In the genomic region with DNA sequence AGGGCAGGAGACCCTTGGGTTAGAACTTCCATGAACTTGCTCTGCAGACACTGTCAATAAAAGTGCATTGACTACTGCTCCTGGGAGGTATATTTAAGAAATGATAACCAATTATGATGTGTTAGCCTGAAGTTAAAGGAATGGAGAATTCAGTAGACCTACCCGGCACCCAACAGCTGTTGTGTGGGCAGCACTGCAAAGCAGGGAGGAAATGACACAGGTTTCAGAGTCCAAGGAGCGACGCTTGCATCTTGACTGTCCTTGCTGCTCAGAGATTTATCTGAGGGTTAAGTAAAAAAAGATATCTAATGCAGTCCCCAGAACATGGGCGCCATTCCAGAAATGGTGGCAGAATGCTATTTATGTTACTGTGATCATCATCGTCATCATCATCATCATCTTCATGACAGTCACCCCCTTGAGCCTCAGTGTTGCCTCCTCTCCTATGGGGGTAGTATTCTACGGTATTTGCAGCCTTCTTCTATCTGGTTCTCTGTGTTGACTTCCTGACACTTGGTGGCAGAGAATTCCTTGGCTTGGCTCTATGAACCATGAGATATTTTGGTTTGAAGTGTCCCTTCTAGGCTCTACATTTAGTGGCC, we compare ENCODE assay signal across 23 cellular contexts.
"Had no signal": no experiment of that assay in that cellular context is flagged by ENCODE, and none has a peak within 500 bp of the region (broad histone marks: within the 10 kb centered on the region; RNA-seq: fewer than 3 reads in every experiment).

No MANE protein-coding gene starts in this region.

- H3K27me3 Mint-ChIP-seq: brain; stimulated activated naive CD8-positive, alpha-beta T cell treated with anti-CD3 and anti-CD28 coated beads, Interleukin-15, amount 100 ng/mL, for 72 hours had no signal

- H3K36me3 Mint-ChIP-seq: activated naive CD4-positive, alpha-beta T cell treated with anti-CD3 and anti-CD28 coated beads, Interleukin-2, amount 50 U/mL, for 24 hours; natural killer cell; stimulated activated effector memory CD8-positive, alpha-beta T cell treated with anti-CD3 and anti-CD28 coated beads, Interleukin-12 subunit alpha, Interleukin-12 subunit beta, amount 100 ng/mL, for 72 hours had no signal

- H3K9me3 ChIP-seq: lower lobe of right lung, ovary, suprapubic skin, transverse colon had no signal

- H3K27me3 ChIP-seq: ovary, suprapubic skin, transverse colon had no signal

- H3K27ac Mint-ChIP-seq: activated CD4-positive, alpha-beta T cell treated with anti-CD3 and anti-CD28 coated beads, Interleukin-2, amount 10 ng/mL, durations not matched to agents 7 days and 5 days; natural killer cell; stimulated activated effector memory CD8-positive, alpha-beta T cell treated with anti-CD3 and anti-CD28 coated beads, Interleukin-12 subunit alpha, Interleukin-12 subunit beta, amount 100 ng/mL, for 72 hours; T-helper 2 cell treated with Interferon-gamma antibody and Interleukin-4, amounts not matched to agents 5 μg/mL and 100 μg/mL, for 36 hours had no signal

- H3K4me1 ChIP-seq: lower lobe of right lung, suprapubic skin, transverse colon had no signal

- DNase-seq: activated CD4-positive, alpha-beta T cell treated with anti-CD3 and anti-CD28 coated beads, Interleukin-2, amount 10 ng/mL, durations not matched to agents 7 days and 5 days; activated gamma-delta T cell treated with Interleukin-2 at 50 U/mL for 16 hours; activated T-cell treated with anti-CD3 and anti-CD28 coated beads, Interleukin-2, amount 50 U/mL, for 1 hour; aorta; effector CD4-positive, alpha-beta T cell; erythroblast; foreskin fibroblast; kidney; natural killer cell; ovary; right cardiac atrium; stimulated activated CD4-positive, alpha-beta T cell treated with anti-CD3 and anti-CD28 coated beads, Interleukin-1b, Interleukin-23, amount 100 ng/mL, for 48 hours; stimulated activated naive CD8-positive, alpha-beta T cell treated with anti-CD3 and anti-CD28 coated beads, Interleukin-15, amount 100 ng/mL, for 72 hours; transverse colon had no signal

- H3K4me1 Mint-ChIP-seq: activated CD4-positive, alpha-beta T cell treated with anti-CD3 and anti-CD28 coated beads, Interleukin-2, amount 10 ng/mL, durations not matched to agents 7 days and 5 days; activated naive CD4-positive, alpha-beta T cell treated with anti-CD3 and anti-CD28 coated beads, Interleukin-2, amount 50 U/mL, for 24 hours; natural killer cell; stimulated activated effector memory CD8-positive, alpha-beta T cell treated with anti-CD3 and anti-CD28 coated beads, Interleukin-12 subunit alpha, Interleukin-12 subunit beta, amount 100 ng/mL, for 72 hours; stimulated activated naive CD8-positive, alpha-beta T cell treated with anti-CD3 and anti-CD28 coated beads, Interleukin-15, amount 100 ng/mL, for 72 hours had no signal

- H3K4me3 Mint-ChIP-seq: activated CD4-positive, alpha-beta T cell treated with anti-CD3 and anti-CD28 coated beads, Interleukin-2, amount 10 ng/mL, durations not matched to agents 7 days and 5 days; activated naive CD4-positive, alpha-beta T cell treated with anti-CD3 and anti-CD28 coated beads, Interleukin-2, amount 50 U/mL, for 24 hours; brain; natural killer cell; stimulated activated effector memory CD8-positive, alpha-beta T cell treated with anti-CD3 and anti-CD28 coated beads, Interleukin-12 subunit alpha, Interleukin-12 subunit beta, amount 100 ng/mL, for 72 hours; stimulated activated naive CD8-positive, alpha-beta T cell treated with anti-CD3 and anti-CD28 coated beads, Interleukin-15, amount 100 ng/mL, for 72 hours; T-helper 2 cell treated with Interferon-gamma antibody and Interleukin-4, amounts not matched to agents 5 μg/mL and 100 μg/mL, for 36 hours had no signal

- H3K9me3 Mint-ChIP-seq: activated CD4-positive, alpha-beta T cell treated with anti-CD3 and anti-CD28 coated beads, Interleukin-2, amount 10 ng/mL, durations not matched to agents 7 days and 5 days; activated naive CD4-positive, alpha-beta T cell treated with anti-CD3 and anti-CD28 coated beads, Interleukin-2, amount 50 U/mL, for 24 hours; natural killer cell; stimulated activated effector memory CD8-positive, alpha-beta T cell treated with anti-CD3 and anti-CD28 coated beads, Interleukin-12 subunit alpha, Interleukin-12 subunit beta, amount 100 ng/mL, for 72 hours; stimulated activated naive CD8-positive, alpha-beta T cell treated with anti-CD3 and anti-CD28 coated beads, Interleukin-15, amount 100 ng/mL, for 72 hours; T-helper 2 cell treated with Interferon-gamma antibody and Interleukin-4, amounts not matched to agents 5 μg/mL and 100 μg/mL, for 36 hours had no signal

- FAIRE-seq: kidney, urothelium cell line had no signal

- H3K27ac ChIP-seq: lower lobe of right lung, ovary, suprapubic skin, transverse colon, VCaP had no signal

- H3K36me3 ChIP-seq: lower lobe of right lung, ovary, suprapubic skin, transverse colon had no signal

- H3K4me3 ChIP-seq: lower lobe of right lung, ovary, skin epidermis, suprapubic skin, transverse colon had no signal
